11 cellular contexts compared by ENCODE assay signal in genomic region chr17:42518755-42519545, GRCh38. TPM values are rescaled to one million over a fixed set of nuclear protein-coding genes. Genes with fewer than 3 reads are reported as not detected.
DNase-seq lines count a peak whose midpoint lies in the region; ATAC-seq and TF ChIP-seq lines count a peak whose summit lies in the region.
"Had no signal": no experiment of that assay in that cellular context is flagged by ENCODE, and none has a peak within 500 bp of the region (broad histone marks: within the 10 kb centered on the region; RNA-seq: fewer than 3 reads in every experiment).

No MANE protein-coding gene starts in this region.

- H3K27me3 ChIP-seq in mesendoderm (ENCODE audit: insufficient read depth, low read length, poor library complexity), result no peaks in the 10 kb centered on the region
- no peaks in the 10 kb centered on the region for H3K27me3 ChIP-seq in vagina

- intact Hi-C loops in vagina (cut with DNase I), result loop anchor here (5.0 kb wide), 2 partner anchors 62 to 112 kb away; partner anchors contain the start of gene ATP6V0A1

- no peak overlapping the region for H3K9ac ChIP-seq in mesendoderm (ENCODE audit: low read length)

- ATAC-seq in HG02588 (IDR thresholded peaks at IDR 0.05; ENCODE audit: unreplicated experiment), result no peak

- no peak for TF ChIP-seq POLR2A in vagina (IDR thresholded peaks at IDR 0.05)

- peak; percentile 19 to 20 for DNase-seq in NCI-H2081 (lab: John Stamatoyannopoulos, UW)
- no peak for DNase-seq in NCI-H2081 treated with DMSO at 0.1 percent for 48 hours (lab: John Stamatoyannopoulos, UW)
- DNase-seq in mesendoderm, result no peak
- no peak for DNase-seq in vagina (ENCODE audit: extremely low spot score in 2 of 2)
- DNase-seq in stimulated activated CD4-positive, alpha-beta T cell treated with anti-CD3 and anti-CD28 coated beads, Interleukin-4, amount 100 ng/mL, for 4 hours, result no peak
- no peak for DNase-seq in NCI-H526 (lab: John Stamatoyannopoulos, UW)
- DNase-seq: 8988T; activated CD4-positive, CD25-positive, alpha-beta regulatory T cell had no signal

- no peak overlapping the region for H3K4ac ChIP-seq in mesendoderm (ENCODE audit: low read depth, low read length)

- no peaks in the 10 kb centered on the region for H3K79me1 ChIP-seq in mesendoderm (ENCODE audit: low read length)

- peaks cover 3% of the 10 kb centered on the region for H3K36me3 ChIP-seq in mesendoderm (ENCODE audit: control insufficient read depth, insufficient read depth, low read length)
- peaks cover 0 to 15% of the 10 kb centered on the region in 2 donors for H3K36me3 ChIP-seq in vagina

- H3K4me1 ChIP-seq in mesendoderm (ENCODE audit: control insufficient read depth, low read depth, low read length), result peaks cover 6% of the 10 kb centered on the region
- H3K4me1 ChIP-seq in vagina, result peaks cover 78% of the 10 kb centered on the region

- H3K79me2 ChIP-seq in mesendoderm (ENCODE audit: control insufficient read depth, insufficient read depth, low read length), result no peaks in the 10 kb centered on the region

- H2BK120ac ChIP-seq in mesendoderm (ENCODE audit: low read depth, low read length), result no peak overlapping the region

- no peak overlapping the region for H3K56ac ChIP-seq in mesendoderm (ENCODE audit: low read length)

- no peak overlapping the region for H3K4me2 ChIP-seq in mesendoderm (ENCODE audit: low read length)

- WGBS in mesendoderm (ENCODE audit: extremely low coverage, insufficient coverage, low lambda C conversion rate), result no CpG with 5 or more reads among the region's 6 CpGs

- no peak overlapping the region for H2BK5ac ChIP-seq in mesendoderm (ENCODE audit: low read length)

- H2AK5ac ChIP-seq in mesendoderm (ENCODE audit: low read length), result no peak overlapping the region

- no peak overlapping the region for H4K5ac ChIP-seq in mesendoderm (ENCODE audit: low read length)

- H4K8ac ChIP-seq in mesendoderm (ENCODE audit: low read depth, low read length), result no peak overlapping the region

- no peak overlapping the region for H3K23ac ChIP-seq in mesendoderm (ENCODE audit: low read length)

- H2BK15ac ChIP-seq in mesendoderm (replicated peaks; ENCODE audit: low read depth), result no peak overlapping the region

- H3K27ac ChIP-seq in cingulate gyrus (ENCODE audit: low read depth, low read length) (peak overlapping the region; percentile 95), mesendoderm (ENCODE audit: low read depth, low read length) (peak overlapping the region; percentile 53), vagina (peak overlapping the region; percentile 95)

- H3K9me3 ChIP-seq in vagina, result no peaks in the 10 kb centered on the region
- H3K9me3 ChIP-seq: HAP-1 had no signal

- TF ChIP-seq CTCF in vagina (IDR thresholded peaks at IDR 0.05), result no peak

- H3K18ac ChIP-seq in mesendoderm (ENCODE audit: low read length), result no peak overlapping the region

- H3K4me3 ChIP-seq in mesendoderm (ENCODE audit: low read length), result no peak overlapping the region
- H3K4me3 ChIP-seq in vagina, result no peak overlapping the region
- H3K4me3 ChIP-seq: HAP-1 had no signal

RNA-seq across cellular contexts. Expression of gene NAGLU, which starts 17.1 kb away (rescaled TPM):
- 9.6 TPM for polyA plus RNA-seq in mesendoderm (2013, experiment 1 of 2)
- 9.0 TPM for polyA plus RNA-seq in mesendoderm (2013, experiment 2 of 2)
- total RNA-seq in vagina, result 24.6 TPM

RNA-seq across cellular contexts. Expression of gene HSD17B1, which starts 33.8 kb away (rescaled TPM):
- 0.59 TPM for polyA plus RNA-seq in mesendoderm (2013, experiment 1 of 2)
- 0.67 TPM for polyA plus RNA-seq in mesendoderm (2013, experiment 2 of 2)
- 2.0 TPM for total RNA-seq in vagina

RNA-seq across cellular contexts. Expression of gene COASY, which starts 43.0 kb away (rescaled TPM):
- 113 TPM for polyA plus RNA-seq in mesendoderm (2013, experiment 1 of 2)
- polyA plus RNA-seq in mesendoderm (2013, experiment 2 of 2), result 116 TPM
- total RNA-seq in vagina, result 24.8 TPM

RNA-seq across cellular contexts. Expression of gene MLX, which starts 48.0 kb away (rescaled TPM):
- polyA plus RNA-seq in mesendoderm (2013, experiment 1 of 2), result 47.9 TPM
- polyA plus RNA-seq in mesendoderm (2013, experiment 2 of 2), result 45.7 TPM
- total RNA-seq in vagina, result 33.9 TPM

RNA-seq across cellular contexts. Expression of gene PSMC3IP, which starts 58.6 kb away (rescaled TPM):
- polyA plus RNA-seq in mesendoderm (2013, experiment 1 of 2), result 26.0 TPM
- polyA plus RNA-seq in mesendoderm (2013, experiment 2 of 2), result 26.0 TPM
- 0.98 TPM for total RNA-seq in vagina

Comparison
In these comparisons a context has a peak if more than half of its experiments do, and no peak if none do; other contexts are left out.
1. DNase-seq: peak in NCI-H2081 (2 of 2); none in NCI-H2081 treated with DMSO at 0.1 percent for 48 hours (single experiment), mesendoderm (single experiment), vagina (0 of 2), stimulated activated CD4-positive, alpha-beta T cell treated with anti-CD3 and anti-CD28 coated beads, Interleukin-4, amount 100 ng/mL, for 4 hours (0 of 2) and NCI-H526 (0 of 2).
2. Peak in every context shown above with its lines, with median percentiles within 50 percentile points of each other: H3K27ac ChIP-seq.